In the genomic region with DNA sequence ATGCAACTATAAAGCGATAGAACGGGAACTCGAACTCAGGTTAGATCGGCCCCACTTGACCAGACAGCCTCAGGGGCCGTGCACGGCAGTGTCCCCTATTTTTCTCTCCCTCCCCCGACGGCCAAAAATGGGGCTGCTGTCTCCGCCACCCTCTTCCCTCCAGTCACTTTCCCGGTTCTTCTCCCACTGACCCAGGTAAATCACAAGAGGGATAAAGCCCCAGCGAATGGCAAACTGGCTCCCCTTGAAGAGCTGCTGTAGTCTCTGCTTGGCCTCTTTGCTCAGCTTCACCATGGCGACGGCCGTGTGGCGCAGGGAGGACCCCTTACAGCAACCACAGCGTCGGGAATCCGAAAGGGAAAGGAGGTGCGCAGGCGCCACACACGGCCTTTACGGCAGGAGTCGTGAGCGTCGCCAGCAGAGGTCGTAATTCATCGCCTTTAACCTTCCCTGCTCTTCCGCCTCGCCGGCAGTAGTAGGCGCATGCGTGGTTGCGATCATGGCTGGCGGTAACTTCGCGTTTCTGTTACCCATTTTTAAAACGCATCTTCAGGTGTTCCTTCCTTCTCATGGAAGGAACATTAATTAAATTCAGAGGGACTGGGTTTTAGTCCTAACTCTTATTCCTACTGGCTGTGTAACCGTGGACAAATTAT, we compare ENCODE assay signal across 8 cellular contexts. TPM values are rescaled to one million over a fixed set of nuclear protein-coding genes. Genes with fewer than 3 reads are reported as not detected.
DNase-seq lines count a peak whose midpoint lies in the region; ATAC-seq and TF ChIP-seq lines count a peak whose summit lies in the region.

A gene (minus strand): TSS at position 364 of the 656 bp plus-strand sequence. CDS start 70 bp downstream, at position 294.

- H4K20me1 ChIP-seq in BLaER1 = no peaks in the 10 kb centered on the region

- H3K4me1 ChIP-seq in BLaER1 (peaks cover 24% of the 10 kb centered on the region), colonic mucosa (no peaks in the 10 kb centered on the region)

- H3K4me3 ChIP-seq in BLaER1 (peak within 1 kb of the TSS; percentile 86), colonic mucosa (peak within 1 kb of the TSS; percentile 90)

- H3K36me3 ChIP-seq in BLaER1 (peaks cover 7% of the 10 kb centered on the region; the same call in 1 of the 2 replicates), colonic mucosa (no peaks in the 10 kb centered on the region)

- H3K9me3 ChIP-seq in BLaER1 (no peaks in the 10 kb centered on the region), colonic mucosa (no peaks in the 10 kb centered on the region)

- H3K27ac ChIP-seq in BLaER1 (peak within 1 kb of the TSS; percentile 70), colonic mucosa (peak within 1 kb of the TSS; percentile 59)

- DNase-seq in GM19240 (ENCODE audit: insufficient read length, low spot score) (peak; percentile 90), NCI-H526 (lab: John Stamatoyannopoulos, UW) (peak; percentile 97 to 98), colonic mucosa (peak; percentile 90), kidney tubule cell (ENCODE audit: low spot score) (peak; percentile 97)
- peak; percentile 91 for DNase-seq in activated CD4-positive, alpha-beta T cell treated with anti-CD3 and anti-CD28 coated beads for 48 hours
- peak; percentile 67 to 82 (median 74) for DNase-seq in stimulated activated CD4-positive, alpha-beta T cell treated with anti-CD3 and anti-CD28 coated beads, Interleukin-1b, Interleukin-23, amount 100 ng/mL, for 24 hours (ENCODE audit: low read depth in 4 of 4, low spot score in 1 of 4)

- ATAC-seq in HG03460 (IDR thresholded peaks at IDR 0.05; ENCODE audit: unreplicated experiment) = peak; percentile 77

- H3K4me2 ChIP-seq in BLaER1 = peak within 1 kb of the TSS; percentile 87

- peak; percentile 40 for TF ChIP-seq CTCF in colonic mucosa (IDR thresholded peaks at IDR 0.05)

- H3K27me3 ChIP-seq in BLaER1 (no peaks in the 10 kb centered on the region), colonic mucosa (peaks cover 4% of the 10 kb centered on the region)

- H3K9ac ChIP-seq in BLaER1 (peak within 1 kb of the TSS; percentile 79), colonic mucosa (ENCODE audit: low read depth in 2 of 2, low read length in 2 of 2) (peak within 1 kb of the TSS; percentile 81 to 87)

- intact Hi-C loops in colonic mucosa (cut with DNase I) = loop anchor here (10.0 kb wide), 1 partner anchor 192 kb away; a partner anchor contains a TSS

RNA-seq across cellular contexts. Expression of the gene that starts here (rescaled TPM):
- 100 to 1,000 TPM; 235 to 288 TPM for total RNA-seq in colonic mucosa

Comparison
In these comparisons a context has a peak if more than half of its experiments do, and no peak if none do; other contexts are left out.
1. Peak in every context shown above with its lines: DNase-seq, ATAC-seq, H3K4me3 ChIP-seq and H3K27ac ChIP-seq.